8 cellular contexts compared by ENCODE assay signal in genomic region chr10:99132897-99133296, GRCh38.
DNase-seq lines count a peak whose midpoint lies in the region; ATAC-seq, FAIRE-seq and TF ChIP-seq lines count a peak whose summit lies in the region.
"Not testable (repeated sequence)": the region's sequence is repeated elsewhere in the genome, so short reads cannot be mapped to it uniquely, and the experiment has no call there.

No MANE protein-coding gene starts in this region.

- CTCF ChIA-PET in K562 (lab: Yijun Ruan, JAX; ENCODE audit: low intra/inter-chr PET ratio), result not testable (repeated sequence)

- H3K4me2 ChIP-seq in K562 (ENCODE audit: insufficient read depth, low read length) (0 out of 2 replicates have a peak overlapping the region, but pooled peaks have one; percentile 25), neural progenitor cell (peak overlapping the region; percentile 52)
- not testable (repeated sequence) for H3K4me2 ChIP-seq in hepatocyte

- H3K9ac ChIP-seq in HUES64 (ENCODE audit: low read depth, low read length) (peak overlapping the region; percentile 14; the same call in 1 of the 2 replicates), K562 (ENCODE audit: insufficient read depth in 1 of 2, low read depth in 2 of 2, low read length in 2 of 2) (peak overlapping the region in 1 of 2 experiments; percentile 58; a peak in 1 of 4 replicates)
- H3K9ac ChIP-seq in NT2/D1 (ENCODE audit: insufficient read length, low read depth); neural progenitor cell: not testable (repeated sequence)

- TF ChIP-seq RAD21 in K562 (CRISPR knock-in tag; conservative IDR thresholded peaks at IDR 0.05 in 1 of 2, IDR thresholded peaks at IDR 0.05 in 1 of 2), result not testable (repeated sequence)

- H3K4me3 ChIP-seq in HUES64 (ENCODE audit: low read length); NT2/D1 (ENCODE audit: insufficient read length, low read depth); hepatocyte; neural progenitor cell: not testable (repeated sequence)
- peak overlapping the region; percentile 13; the same call in 1 of the 2 replicates for H3K4me3 ChIP-seq in K562

- not testable (repeated sequence) for H3K79me2 ChIP-seq in K562 (ENCODE audit: control insufficient read depth, insufficient read depth, low read length); hepatocyte; neural progenitor cell (ENCODE audit: low read depth)

- not testable (repeated sequence) for H3K4me1 ChIP-seq in HUES64 (ENCODE audit: insufficient read depth, low read length); NT2/D1 (ENCODE audit: insufficient read depth, insufficient read length); K562 (replicated peaks in 1 of 2; ENCODE audit: control insufficient read depth in 2 of 2, insufficient read depth in 2 of 2, low read length in 2 of 2); hepatocyte (ENCODE audit: insufficient read depth)
- H3K4me1 ChIP-seq in neural progenitor cell, result peaks cover 13% of the 10 kb centered on the region

- TF ChIP-seq EP300 in K562 (IDR thresholded peaks at IDR 0.05; ENCODE audit: low read length), result not testable (repeated sequence)

- not testable (repeated sequence) for TF ChIP-seq POLR2A in K562 (conservative IDR thresholded peaks at IDR 0.05)

- not testable (repeated sequence) for ATAC-seq in K562

- not testable (repeated sequence) for H3K27ac ChIP-seq in HUES64 (ENCODE audit: low read depth, low read length); K562 (ENCODE audit: extremely low read depth, low read depth, low read length); hepatocyte; neural progenitor cell

- H4K20me1 ChIP-seq in K562 (replicated peaks; ENCODE audit: control insufficient read depth, insufficient read depth, low read length); hepatocyte (ENCODE audit: insufficient read depth, poor library complexity, severe bottlenecking); neural progenitor cell (ENCODE audit: low read depth): not testable (repeated sequence)

- peak; percentile 66 for DNase-seq in ELF-1 (ENCODE audit: low read depth, low spot score)
- DNase-seq in NCI-H345 (lab: John Stamatoyannopoulos, UW), result peak; percentile 1
- peak; percentile 15 for DNase-seq in NT2/D1 (ENCODE audit: low read depth, low spot score)
- peak in 1 of 4 experiments; percentile 8 for DNase-seq in K562 (ENCODE audit: extremely low read depth in 1 of 4, low spot score in 3 of 4)
- DNase-seq in hepatocyte (ENCODE audit: low spot score), result peak; percentile 38
- peak; percentile 14 for DNase-seq in left kidney (ENCODE audit: low read depth, low spot score)
- peak; percentile 69 for DNase-seq in neural progenitor cell (ENCODE audit: low spot score)

- H3K9me2 ChIP-seq in hepatocyte (replicated peaks; ENCODE audit: insufficient read depth), result not testable (repeated sequence)

- H3K4me3 Mint-ChIP-seq in neural progenitor cell, result not testable (repeated sequence)

- POLR2A ChIA-PET in K562 (lab: Yijun Ruan, JAX), result interaction anchor here (0.6 to 1.1 kb wide), 2 partner anchors 10 to 976 kb away, joined by 3 read pairs; no protein-coding TSS in a partner anchor

- H3K36me3 Mint-ChIP-seq in neural progenitor cell, result not testable (repeated sequence)

- WGBS in HUES64, result 51% methylated on average over 3 of the region's 3 CpGs
- WGBS in K562 (ENCODE audit: insufficient coverage, low coverage, missing lambda C conversion rate), result 0% methylated on average over 3 of the region's 3 CpGs
- 45% methylated on average over 3 of the region's 3 CpGs for WGBS in hepatocyte (ENCODE audit: low lambda C conversion rate, missing lambda C conversion rate)

- not testable (repeated sequence) for BruUV-seq in K562 (replicated peaks; lab: Mats Ljungman, UMichigan)

- FAIRE-seq in K562 (lab: Jason Lieb, UNC), result not testable (repeated sequence)

- not testable (repeated sequence) for TF ChIP-seq CTCF in K562 (IDR thresholded peaks at IDR 0.05 in 2 of 3, conservative IDR thresholded peaks at IDR 0.05 in 1 of 3; ENCODE audit: insufficient read depth in 2 of 3, low read depth in 1 of 3, low read length in 3 of 3); hepatocyte (IDR thresholded peaks at IDR 0.05; ENCODE audit: poor library complexity); neural progenitor cell (IDR thresholded peaks at IDR 0.05)

- not testable (repeated sequence) for H3K27ac Mint-ChIP-seq in neural progenitor cell

- not testable (repeated sequence) for H3F3A ChIP-seq in neural progenitor cell (ENCODE audit: low read depth)

- in situ Hi-C loops in K562 (cut with MboI), result not testable (repeated sequence)

- not testable (repeated sequence) for H3K4me1 Mint-ChIP-seq in neural progenitor cell

- not testable (repeated sequence) for H3K9me3 ChIP-seq in HUES64 (ENCODE audit: insufficient read depth, low read depth, low read length); NT2/D1 (ENCODE audit: insufficient read depth, low read length); K562 (replicated peaks; ENCODE audit: control insufficient read depth, insufficient read depth, low read depth, low read length); hepatocyte (ENCODE audit: low read depth); neural progenitor cell (ENCODE audit: low read depth)

- not testable (repeated sequence) for H3K36me3 ChIP-seq in HUES64 (ENCODE audit: insufficient read depth, low read length); NT2/D1 (ENCODE audit: insufficient read depth, insufficient read length, low read length); K562 (ENCODE audit: control insufficient read depth, insufficient read depth, low read length); hepatocyte (replicated peaks; ENCODE audit: insufficient read depth, low read depth); neural progenitor cell

- H3K27me3 Mint-ChIP-seq in neural progenitor cell (ENCODE audit: insufficient read depth, low read depth), result not testable (repeated sequence)

- not testable (repeated sequence) for H3K9me1 ChIP-seq in K562 (ENCODE audit: control insufficient read depth, insufficient read depth, low read length)

- H3K27me3 ChIP-seq in HUES64 (ENCODE audit: insufficient read depth, low read length); NT2/D1 (ENCODE audit: insufficient read depth, insufficient read length); K562 (ENCODE audit: control insufficient read depth in 2 of 2, insufficient read depth in 2 of 2, low read length in 2 of 2); hepatocyte; neural progenitor cell: not testable (repeated sequence)

- peak overlapping the region; percentile 32; the same call in 1 of the 2 replicates for H2AFZ ChIP-seq in K562 (ENCODE audit: low read depth, low read length)
- not testable (repeated sequence) for H2AFZ ChIP-seq in hepatocyte
- H2AFZ ChIP-seq in neural progenitor cell (replicated peaks), result peak overlapping the region; percentile 79

- intact Hi-C loops in K562 (cut with micrococcal nuclease), result not testable (repeated sequence)

- H3K9me3 Mint-ChIP-seq in neural progenitor cell, result not testable (repeated sequence)

TF ChIP-seq in K562, 482 proteins besides CTCF, POLR2A, EP300 and RAD21:
- peak in 1 of 2 experiments; percentile 35; a peak in 1 of 4 replicates for TF ChIP-seq FOXA3 (CRISPR knock-in tag; conservative IDR thresholded peaks at IDR 0.05 in 1 of 2, IDR thresholded peaks at IDR 0.05 in 1 of 2)
